12 cellular contexts compared by ENCODE assay signal in the genomic region with DNA sequence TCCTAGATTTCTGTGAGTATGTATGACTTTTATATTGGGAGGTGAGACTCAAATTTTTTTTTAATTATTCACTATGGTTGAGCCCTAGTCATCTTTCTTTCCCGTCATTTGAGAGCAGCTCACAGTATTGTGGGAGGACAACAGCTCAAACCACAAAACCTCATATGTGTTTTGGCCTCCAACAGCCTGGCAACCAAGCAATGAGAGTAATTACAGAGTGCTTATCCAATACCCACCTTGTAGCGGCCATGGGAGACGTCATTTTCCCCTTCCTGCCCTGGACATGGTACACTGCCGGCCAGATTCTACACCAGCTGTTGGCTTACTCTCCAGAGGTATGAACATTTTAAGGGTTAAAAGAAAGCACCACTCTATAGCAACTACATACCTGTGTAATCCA. TPM values are rescaled to one million over a fixed set of nuclear protein-coding genes. Genes with fewer than 3 reads are reported as not detected.
DNase-seq lines count a peak whose midpoint lies in the region; ATAC-seq, FAIRE-seq and TF ChIP-seq lines count a peak whose summit lies in the region.
"Had no signal": no experiment of that assay in that cellular context is flagged by ENCODE, and none has a peak within 500 bp of the region (broad histone marks: within the 10 kb centered on the region; RNA-seq: fewer than 3 reads in every experiment).

No MANE protein-coding gene starts in this region.

- no peak overlapping the region for H3K27ac Mint-ChIP-seq in naive thymus-derived CD4-positive, alpha-beta T cell
- no peak overlapping the region for H3K27ac Mint-ChIP-seq in Caco-2 (ENCODE audit: unreplicated experiment)
- H3K27ac Mint-ChIP-seq: activated naive CD8-positive, alpha-beta T cell treated with anti-CD3 and anti-CD28 coated beads, Interleukin-2, amount 10 ng/mL, durations not matched to agents 7 days and 5 days had no signal

- H3K4me2 ChIP-seq in K562 (ENCODE audit: insufficient read depth, low read length) (no peak overlapping the region), trophoblast cell (ENCODE audit: low read length) (no peak overlapping the region)

- TF ChIP-seq RAD21 in K562 (CRISPR knock-in tag; conservative IDR thresholded peaks at IDR 0.05 in 1 of 2, IDR thresholded peaks at IDR 0.05 in 1 of 2), result no peak

- H3K79me1 ChIP-seq in trophoblast cell (ENCODE audit: low read length), result peaks cover 4% of the 10 kb centered on the region

- H3K14ac ChIP-seq in trophoblast cell (ENCODE audit: low read length), result no peak overlapping the region

- H3K9me3 Mint-ChIP-seq in naive thymus-derived CD4-positive, alpha-beta T cell, result no peaks in the 10 kb centered on the region
- no peaks in the 10 kb centered on the region for H3K9me3 Mint-ChIP-seq in Caco-2 (ENCODE audit: unreplicated experiment)
- H3K9me3 Mint-ChIP-seq: activated naive CD8-positive, alpha-beta T cell treated with anti-CD3 and anti-CD28 coated beads, Interleukin-2, amount 10 ng/mL, durations not matched to agents 7 days and 5 days had no signal

- H3K4me3 Mint-ChIP-seq in naive thymus-derived CD4-positive, alpha-beta T cell, result no peak overlapping the region
- H3K4me3 Mint-ChIP-seq in Caco-2 (ENCODE audit: unreplicated experiment), result no peak overlapping the region
- H3K4me3 Mint-ChIP-seq: activated naive CD8-positive, alpha-beta T cell treated with anti-CD3 and anti-CD28 coated beads, Interleukin-2, amount 10 ng/mL, durations not matched to agents 7 days and 5 days had no signal

- H3K27ac ChIP-seq in K562 (ENCODE audit: extremely low read depth, low read depth, low read length) (no peak overlapping the region), trophoblast cell (ENCODE audit: low read depth, low read length) (no peak overlapping the region)
- H3K27ac ChIP-seq in naive thymus-derived CD4-positive, alpha-beta T cell (ENCODE audit: low read depth, low read length), result no peak overlapping the region
- H3K27ac ChIP-seq: Peyer's patch, stomach had no signal

- FAIRE-seq in GM12891 (lab: Jason Lieb, UNC), result peak; percentile 5
- no peak for FAIRE-seq in K562 (lab: Jason Lieb, UNC)

- no peaks in the 10 kb centered on the region for H3K9me1 ChIP-seq in K562 (ENCODE audit: control insufficient read depth, insufficient read depth, low read length)

- H3K4me1 Mint-ChIP-seq in naive thymus-derived CD4-positive, alpha-beta T cell, result peaks cover 0 to 4% (median 0%) of the 10 kb centered on the region in 7 donors
- peaks cover under 1% of the 10 kb centered on the region for H3K4me1 Mint-ChIP-seq in Caco-2 (ENCODE audit: low read depth, unreplicated experiment)
- H3K4me1 Mint-ChIP-seq: activated naive CD8-positive, alpha-beta T cell treated with anti-CD3 and anti-CD28 coated beads, Interleukin-2, amount 10 ng/mL, durations not matched to agents 7 days and 5 days had no signal

- in situ Hi-C loops in K562 (cut with MboI), result no loop called here

- TF ChIP-seq POLR2A in GM12891 (IDR thresholded peaks at IDR 0.05; ENCODE audit: low read depth, low read length), result no peak
- no peak for TF ChIP-seq POLR2A in K562 (conservative IDR thresholded peaks at IDR 0.05)

- H3K18ac ChIP-seq in trophoblast cell (ENCODE audit: low read length), result no peak overlapping the region

- BruUV-seq in K562 (replicated peaks; lab: Mats Ljungman, UMichigan) (no TSS peak), Caco-2 (replicated peaks; lab: Mats Ljungman, UMichigan) (no TSS peak)

- TF ChIP-seq CTCF in K562 (IDR thresholded peaks at IDR 0.05 in 2 of 3, conservative IDR thresholded peaks at IDR 0.05 in 1 of 3; ENCODE audit: insufficient read depth in 2 of 3, low read depth in 1 of 3, low read length in 3 of 3), result no peak
- TF ChIP-seq CTCF in Caco-2 (IDR thresholded peaks at IDR 0.05; ENCODE audit: insufficient read depth in 1 of 2, low read depth in 1 of 2, low read length in 1 of 2, severe bottlenecking in 1 of 2, unreplicated experiment in 1 of 2), result no peak

- intact Hi-C loops in K562 (cut with micrococcal nuclease), result no loop called here
- intact Hi-C loops in naive thymus-derived CD4-positive, alpha-beta T cell (cut with micrococcal nuclease), result no loop called here
- intact Hi-C loops in Caco-2 (cut with micrococcal nuclease; ENCODE audit: unreplicated experiment), result no loop called here

- no peak overlapping the region for H3K4ac ChIP-seq in trophoblast cell (ENCODE audit: low read depth, low read length)

- no peak overlapping the region for H2BK5ac ChIP-seq in trophoblast cell (ENCODE audit: low read depth, low read length, poor library complexity)

- H2BK120ac ChIP-seq in trophoblast cell (ENCODE audit: insufficient read depth, low read length, poor library complexity), result no peak overlapping the region

- peaks cover 11 to 26% (median 18%) of the 10 kb centered on the region in 5 donors for H3K27me3 Mint-ChIP-seq in naive thymus-derived CD4-positive, alpha-beta T cell
- H3K27me3 Mint-ChIP-seq in Caco-2 (ENCODE audit: insufficient read depth, unreplicated experiment), result peaks cover 5% of the 10 kb centered on the region

- H3K9ac ChIP-seq in K562 (ENCODE audit: insufficient read depth in 1 of 2, low read depth in 2 of 2, low read length in 2 of 2) (no peak overlapping the region), trophoblast cell (ENCODE audit: low read length) (no peak overlapping the region)

- H3K79me2 ChIP-seq in K562 (ENCODE audit: control insufficient read depth, insufficient read depth, low read length) (no peaks in the 10 kb centered on the region), trophoblast cell (ENCODE audit: control insufficient read depth, insufficient read depth, low read length, poor library complexity) (no peaks in the 10 kb centered on the region)

- H3K4me3 ChIP-seq in K562, result no peak overlapping the region
- H3K4me3 ChIP-seq in naive thymus-derived CD4-positive, alpha-beta T cell (ENCODE audit: low read length), result no peak overlapping the region
- no peak overlapping the region for H3K4me3 ChIP-seq in trophoblast cell (ENCODE audit: low read depth, low read length)
- H3K4me3 ChIP-seq in Caco-2 (ENCODE audit: low read depth, low read length), result no peak overlapping the region
- H3K4me3 ChIP-seq: Peyer's patch, stomach had no signal

- H2BK12ac ChIP-seq in trophoblast cell (ENCODE audit: low read length), result no peak overlapping the region

- DNase-seq in GM12891 (ENCODE audit: insufficient read length, low spot score) (no peak), MV-4-11 (lab: John Stamatoyannopoulos, UW) (peak; percentile 48), K562 (ENCODE audit: extremely low read depth in 1 of 4, low spot score in 3 of 4) (no peak), NCI-H2196 treated with DMSO at 0.1 percent for 48 hours (lab: John Stamatoyannopoulos, UW; ENCODE audit: unreplicated experiment) (no peak), trophoblast cell (no peak), Caco-2 (no peak), left lobe of liver (ENCODE audit: low spot score) (no peak)
- DNase-seq in naive thymus-derived CD4-positive, alpha-beta T cell, result no peak
- DNase-seq: activated CD4-positive, alpha-beta T cell treated with anti-CD3 and anti-CD28 coated beads for 4 hours; activated naive CD8-positive, alpha-beta T cell treated with anti-CD3 and anti-CD28 coated beads, Interleukin-2, amount 10 ng/mL, durations not matched to agents 7 days and 5 days; Peyer's patch; stomach had no signal

- H2AK5ac ChIP-seq in trophoblast cell (ENCODE audit: low read length), result no peak overlapping the region

- peaks cover 0 to 5% of the 10 kb centered on the region in 2 experiments; a peak in 1 of 5 replicates for H3K27me3 ChIP-seq in K562 (ENCODE audit: control insufficient read depth in 2 of 2, insufficient read depth in 2 of 2, low read length in 2 of 2)
- no peaks in the 10 kb centered on the region for H3K27me3 ChIP-seq in naive thymus-derived CD4-positive, alpha-beta T cell (ENCODE audit: control insufficient read depth in 2 of 2, insufficient read depth in 2 of 2, low read length in 2 of 2)
- no peaks in the 10 kb centered on the region for H3K27me3 ChIP-seq in trophoblast cell (ENCODE audit: insufficient read depth, low read length)
- no peaks in the 10 kb centered on the region for H3K27me3 ChIP-seq in Caco-2 (replicated peaks; ENCODE audit: control insufficient read depth, insufficient read depth, low read length)
- H3K27me3 ChIP-seq: Peyer's patch, stomach had no signal

- no peak for TF ChIP-seq EP300 in K562 (IDR thresholded peaks at IDR 0.05; ENCODE audit: low read length)

- H2AFZ ChIP-seq in K562 (ENCODE audit: low read depth, low read length) (no peak overlapping the region), trophoblast cell (ENCODE audit: insufficient read depth, low read length, poor library complexity) (no peak overlapping the region)

- WGBS in K562 (ENCODE audit: insufficient coverage, low coverage, missing lambda C conversion rate), result 0% methylated on average over 4 of the region's 4 CpGs
- no CpG with 5 or more reads among the region's 4 CpGs for WGBS in trophoblast cell (ENCODE audit: extremely low coverage, insufficient coverage, insufficient read length)

- no peaks in the 10 kb centered on the region for H3K4me1 ChIP-seq in K562 (replicated peaks in 1 of 2; ENCODE audit: control insufficient read depth in 2 of 2, insufficient read depth in 2 of 2, low read length in 2 of 2)
- H3K4me1 ChIP-seq in naive thymus-derived CD4-positive, alpha-beta T cell (ENCODE audit: control insufficient read depth in 2 of 2, insufficient read depth in 2 of 2, low read length in 2 of 2), result no peaks in the 10 kb centered on the region
- peaks cover 0 to 3% of the 10 kb centered on the region in 2 experiments for H3K4me1 ChIP-seq in trophoblast cell (ENCODE audit: control insufficient read depth in 1 of 2, insufficient read depth in 2 of 2, low read length in 2 of 2)
- H3K4me1 ChIP-seq in Caco-2, result peaks cover 12% of the 10 kb centered on the region

- H3K9me3 ChIP-seq in K562 (replicated peaks; ENCODE audit: control insufficient read depth, insufficient read depth, low read depth, low read length) (no peaks in the 10 kb centered on the region), trophoblast cell (ENCODE audit: insufficient read depth, low read depth, low read length) (no peaks in the 10 kb centered on the region), Caco-2 (no peaks in the 10 kb centered on the region)
- no peaks in the 10 kb centered on the region for H3K9me3 ChIP-seq in naive thymus-derived CD4-positive, alpha-beta T cell (ENCODE audit: control insufficient read depth in 2 of 3, low read length in 3 of 3)
- H3K9me3 ChIP-seq: Peyer's patch, stomach had no signal

- POLR2A ChIA-PET in K562 (lab: Yijun Ruan, JAX) (interaction anchor here (1.3 kb wide), 1 partner anchor 9 kb away, joined by 3 read pairs; no protein-coding TSS in a partner anchor), Caco-2 (lab: Charles Lee) (no interaction called here)
- POLR2A ChIA-PET in naive thymus-derived CD4-positive, alpha-beta T cell (lab: Charles Lee), result no interaction called here

- ATAC-seq in K562 (no peak), left lobe of liver (no peak)
- peak; percentile 27 for ATAC-seq in naive thymus-derived CD4-positive, alpha-beta T cell

- CTCF ChIA-PET in K562 (lab: Yijun Ruan, JAX; ENCODE audit: low intra/inter-chr PET ratio), result no interaction called here
- CTCF ChIA-PET in naive thymus-derived CD4-positive, alpha-beta T cell (lab: Charles Lee), result no interaction called here
- CTCF ChIA-PET in Caco-2 (lab: Charles Lee), result no interaction called here

- H3K36me3 ChIP-seq in K562 (ENCODE audit: control insufficient read depth, insufficient read depth, low read length) (no peaks in the 10 kb centered on the region), trophoblast cell (ENCODE audit: control insufficient read depth in 1 of 2, insufficient read depth in 2 of 2, low read length in 2 of 2) (no peaks in the 10 kb centered on the region), Caco-2 (ENCODE audit: control insufficient read depth, insufficient read depth, low read length) (no peaks in the 10 kb centered on the region)
- no peaks in the 10 kb centered on the region for H3K36me3 ChIP-seq in naive thymus-derived CD4-positive, alpha-beta T cell (ENCODE audit: control insufficient read depth in 2 of 3, insufficient read depth in 3 of 3, low read length in 3 of 3)
- H3K36me3 ChIP-seq: Peyer's patch, stomach had no signal

- no peak overlapping the region for H3K23ac ChIP-seq in trophoblast cell (ENCODE audit: low read length)

- no peak overlapping the region for H4K91ac ChIP-seq in trophoblast cell (ENCODE audit: low read depth, low read length)

- no peaks in the 10 kb centered on the region for H3K36me3 Mint-ChIP-seq in naive thymus-derived CD4-positive, alpha-beta T cell
- H3K36me3 Mint-ChIP-seq in Caco-2 (ENCODE audit: insufficient read depth, unreplicated experiment), result no peaks in the 10 kb centered on the region
- H3K36me3 Mint-ChIP-seq: activated naive CD8-positive, alpha-beta T cell treated with anti-CD3 and anti-CD28 coated beads, Interleukin-2, amount 10 ng/mL, durations not matched to agents 7 days and 5 days had no signal

- H4K12ac ChIP-seq in trophoblast cell (ENCODE audit: low read depth, low read length), result no peak overlapping the region

- no peaks in the 10 kb centered on the region for H4K20me1 ChIP-seq in K562 (replicated peaks; ENCODE audit: control insufficient read depth, insufficient read depth, low read length)

- H4K8ac ChIP-seq in trophoblast cell (ENCODE audit: low read depth, low read length), result no peak overlapping the region

RNA-seq across cellular contexts. Expression of a gene that starts 49.1 kb away (rescaled TPM):
- 0.81 TPM for polyA plus RNA-seq in GM12891 (2012; ENCODE audit: low read depth, missing spikeins)
- total RNA-seq in K562 (2011; cell fraction: chromatin; rRNA removed; ENCODE audit: low replicate concordance), result 15.9 and 23.4 TPM in 2 replicates
- 3.8 and 8.0 TPM in 2 replicates for total RNA-seq in K562 (2011; cell fraction: nucleolus; rRNA removed)
- 10.6 and 11.6 TPM in 2 replicates for total RNA-seq in K562 (2011; cell fraction: nucleoplasm; rRNA removed)
- 1.5 and 2.0 TPM in 2 replicates for total RNA-seq in K562 (2014; rRNA removed)
- 2.1 and 2.3 TPM in 2 replicates for total RNA-seq in K562 (2014; rRNA removed; fragmentation: Illumina TruSeq; extraction: Trizol)
- 1.7 and 2.1 TPM in 2 replicates for total RNA-seq in K562 (2015; rRNA removed; fragmentation: Illumina TruSeq; extraction: Trizol)
- 3.8 and 4.9 TPM in 2 replicates for total RNA-seq in K562 (2021)
- polyA plus RNA-seq in K562 (2011; rRNA removed), result 3.7 and 5.7 TPM in 2 replicates
- polyA plus RNA-seq in K562 (2011; cell fraction: cytosol; rRNA removed), result 1.2 and 1.7 TPM in 2 replicates
- polyA plus RNA-seq in K562 (2011; cell fraction: nucleus; rRNA removed), result 18.4 and 29.9 TPM in 2 replicates
- polyA plus RNA-seq in K562 (2012), result 1.9 and 2.4 TPM in 2 replicates
- 1.8 and 2.9 TPM in 2 replicates for polyA plus RNA-seq in K562 (2014; fragmentation: Illumina TruSeq; extraction: Trizol)
- polyA plus RNA-seq in K562 (2014; fragmentation: Nextera tagmentation; extraction: Ambion mirVana), result under 1 TPM; 0.42 to 0.45 TPM
- polyA plus RNA-seq in K562 (2014; rRNA removed), result 3.3 and 3.8 TPM in 2 replicates
- polyA minus RNA-seq in K562 (2011; rRNA and poly(A)+ RNA removed), result 4.3 and 6.8 TPM in 2 replicates
- 1.1 and 1.2 TPM in 2 replicates for polyA minus RNA-seq in K562 (2011; cell fraction: cytosol; rRNA and poly(A)+ RNA removed)
- polyA minus RNA-seq in K562 (2011; cell fraction: nucleus; rRNA and poly(A)+ RNA removed), result 10.6 and 13.5 TPM in 2 replicates
- 1 to 10 TPM in 4 of 5 experiments, under 1 TPM in 1; 0.19 to 3.1 (median 2.4) TPM for total RNA-seq in naive thymus-derived CD4-positive, alpha-beta T cell
- under 1 TPM in 1 of 2 donors, not detected in 1; 0.16 TPM for polyA plus RNA-seq in naive thymus-derived CD4-positive, alpha-beta T cell
- polyA plus RNA-seq in trophoblast cell (2013), result 19.9 and 21.5 TPM in 2 replicates
- 2.0 and 2.7 TPM in 2 replicates for total RNA-seq in Caco-2 (2022)
- total RNA-seq in left lobe of liver, result 11.8 TPM

RNA-seq across cellular contexts. Expression of a gene that starts 49.4 kb away (rescaled TPM):
- 28.3 TPM for polyA plus RNA-seq in GM12891 (2012; ENCODE audit: low read depth, missing spikeins)
- 7.6 and 23.6 TPM in 2 replicates for total RNA-seq in K562 (2011; cell fraction: chromatin; rRNA removed; ENCODE audit: low replicate concordance)
- 11.6 and 14.0 TPM in 2 replicates for total RNA-seq in K562 (2011; cell fraction: nucleolus; rRNA removed)
- total RNA-seq in K562 (2011; cell fraction: nucleoplasm; rRNA removed), result 13.6 and 16.2 TPM in 2 replicates
- total RNA-seq in K562 (2014; rRNA removed) (14.3 and 18.8 TPM in 2 replicates), K562 (2014; rRNA removed; fragmentation: Illumina TruSeq; extraction: Trizol) (33.5 and 42.0 TPM in 2 replicates), K562 (2015; rRNA removed; fragmentation: Illumina TruSeq; extraction: Trizol) (27.6 and 29.5 TPM in 2 replicates), K562 (2021) (18.5 and 20.3 TPM in 2 replicates), Caco-2 (2022) (22.8 and 23.2 TPM in 2 replicates), left lobe of liver (13.8 TPM)
- polyA plus RNA-seq in K562 (2011; rRNA removed) (25.0 and 28.7 TPM in 2 replicates), K562 (2014; fragmentation: Illumina TruSeq; extraction: Trizol) (29.4 and 29.8 TPM in 2 replicates), K562 (2014; fragmentation: Nextera tagmentation; extraction: Ambion mirVana) (10 to 100 TPM; 27.4 to 27.7 TPM), K562 (2014; rRNA removed) (19.3 and 20.7 TPM in 2 replicates)
- polyA plus RNA-seq in K562 (2011; cell fraction: cytosol; rRNA removed), result 3.1 and 9.3 TPM in 2 replicates
- 4.4 and 7.7 TPM in 2 replicates for polyA plus RNA-seq in K562 (2011; cell fraction: nucleus; rRNA removed)
- polyA plus RNA-seq in K562 (2012), result 16.5 and 55.5 TPM in 2 replicates
- polyA minus RNA-seq in K562 (2011; rRNA and poly(A)+ RNA removed), result 31.5 and 38.3 TPM in 2 replicates
- polyA minus RNA-seq in K562 (2011; cell fraction: cytosol; rRNA and poly(A)+ RNA removed), result 18.6 and 19.1 TPM in 2 replicates
- 17.2 and 19.0 TPM in 2 replicates for polyA minus RNA-seq in K562 (2011; cell fraction: nucleus; rRNA and poly(A)+ RNA removed)
- total RNA-seq in naive thymus-derived CD4-positive, alpha-beta T cell, result 10 to 100 TPM; 19.5 to 38.8 (median 25.9) TPM
- 10 to 100 TPM; 25.0 to 28.0 TPM for polyA plus RNA-seq in naive thymus-derived CD4-positive, alpha-beta T cell
- 48.3 and 54.2 TPM in 2 replicates for polyA plus RNA-seq in trophoblast cell (2013)
